In genomic region chr10:124648738-124649137, GRCh38 we compare ENCODE assay signal across 9 cellular contexts.
DNase-seq lines count a peak whose midpoint lies in the region; FAIRE-seq and TF ChIP-seq lines count a peak whose summit lies in the region.
"Had no signal": no experiment of that assay in that cellular context is flagged by ENCODE, and none has a peak within 500 bp of the region (broad histone marks: within the 10 kb centered on the region; RNA-seq: fewer than 3 reads in every experiment).

No MANE protein-coding gene starts in this region.

- H3K9me3 Mint-ChIP-seq in activated naive CD8-positive, alpha-beta T cell (ENCODE audit: low read depth) = no peaks in the 10 kb centered on the region

- H3K9ac ChIP-seq in rectal smooth muscle tissue (ENCODE audit: low read length) = no peak overlapping the region

- CTCF ChIA-PET in RWPE1 (lab: Yijun Ruan, JAX) = interaction anchor here (0.6 to 2.3 kb wide), 7 partner anchors 16 to 93 kb away, joined by 3 to 6 read pairs (median 4); no protein-coding TSS in a partner anchor

- no peaks in the 10 kb centered on the region for H3K36me3 Mint-ChIP-seq in activated naive CD8-positive, alpha-beta T cell

- H3K27me3 Mint-ChIP-seq in activated naive CD8-positive, alpha-beta T cell = no peaks in the 10 kb centered on the region

- TF ChIP-seq CTCF in RWPE1 (conservative IDR thresholded peaks at IDR 0.05; ENCODE audit: low read depth) (no peak), D721Med (IDR thresholded peaks at IDR 0.05; ENCODE audit: insufficient read depth, missing control alignments) (no peak)

- H3K4me3 Mint-ChIP-seq in activated naive CD8-positive, alpha-beta T cell = peak overlapping the region; percentile 65

- no peak for FAIRE-seq in D721Med (lab: Jason Lieb, UNC)
- FAIRE-seq: A549 had no signal

- H3K27ac ChIP-seq in RWPE1 = peak overlapping the region; percentile 98
- peak overlapping the region; percentile 84 for H3K27ac ChIP-seq in rectal smooth muscle tissue (ENCODE audit: low read depth, low read length)

- no peaks in the 10 kb centered on the region for H3K27me3 ChIP-seq in rectal smooth muscle tissue (ENCODE audit: control insufficient read depth, insufficient read depth, low read length)

- H3K36me3 ChIP-seq in rectal smooth muscle tissue (ENCODE audit: control insufficient read depth, insufficient read depth, low read length) = peaks cover 4% of the 10 kb centered on the region

- H3K27ac Mint-ChIP-seq in activated naive CD8-positive, alpha-beta T cell = peak overlapping the region; percentile 80

- no peak overlapping the region for H3K4me3 ChIP-seq in rectal smooth muscle tissue (ENCODE audit: low read length)
- H3K4me3 ChIP-seq: A549 had no signal

- peak; percentile 62 for DNase-seq in NCI-H748 (lab: John Stamatoyannopoulos, UW; ENCODE audit: unreplicated experiment)
- no peak for DNase-seq in NCI-H748 treated with DMSO at 0.1 percent for 48 hours (lab: John Stamatoyannopoulos, UW)
- DNase-seq in RWPE1 (ENCODE audit: low spot score) = peak; percentile 87
- DNase-seq in glomerular visceral epithelial cell (ENCODE audit: extremely low spot score) = peak; percentile 60
- no peak for DNase-seq in cortex of kidney (lab: John Stamatoyannopoulos, UW)
- no peak for DNase-seq in D721Med (ENCODE audit: insufficient read length, low spot score)

- POLR2A ChIA-PET in RWPE1 (lab: Yijun Ruan, JAX; ENCODE audit: low non-redundant PET) = no interaction called here

- H3K4me1 Mint-ChIP-seq in activated naive CD8-positive, alpha-beta T cell (ENCODE audit: low read depth) = peaks cover 79% of the 10 kb centered on the region

- H3K4me1 ChIP-seq in rectal smooth muscle tissue (ENCODE audit: control insufficient read depth, insufficient read depth, low read length) = peaks cover 29% of the 10 kb centered on the region

Comparison
In these comparisons a context has a peak if more than half of its experiments do, and no peak if none do; other contexts are left out.
1. DNase-seq: peak in NCI-H748 (single experiment), RWPE1 (single experiment) and glomerular visceral epithelial cell (single experiment); none in NCI-H748 treated with DMSO at 0.1 percent for 48 hours (single experiment), cortex of kidney (single experiment) and D721Med (single experiment).